18 cellular contexts compared by ENCODE assay signal in genomic region chr5:157821405-157821804, GRCh38. TPM values are rescaled to one million over a fixed set of nuclear protein-coding genes. Genes with fewer than 3 reads are reported as not detected.
DNase-seq lines count a peak whose midpoint lies in the region; ATAC-seq, FAIRE-seq and TF ChIP-seq lines count a peak whose summit lies in the region.
"Had no signal": no experiment of that assay in that cellular context is flagged by ENCODE, and none has a peak within 500 bp of the region (broad histone marks: within the 10 kb centered on the region; RNA-seq: fewer than 3 reads in every experiment).

No MANE protein-coding gene starts in this region.

- no peaks in the 10 kb centered on the region for H3K27me3 ChIP-seq in astrocyte (ENCODE audit: insufficient read depth, low read length)
- H3K27me3 ChIP-seq in rectal smooth muscle tissue (ENCODE audit: control insufficient read depth, insufficient read depth, low read length), result no peaks in the 10 kb centered on the region
- H3K27me3 ChIP-seq: BLaER1 treated with 17β-estradiol and CSF1 and Interleukin-3, amounts not matched to agents 10 nM and 100 nM; ovary; tibial nerve had no signal

- H3K36me3 ChIP-seq in HEK293 (ENCODE audit: control insufficient read depth in 2 of 2, insufficient read depth in 1 of 2, low read length in 2 of 2) (peaks cover 0 to 2% of the 10 kb centered on the region in 2 experiments; a peak in 1 of 3 replicates), astrocyte (ENCODE audit: insufficient read depth, low read length) (no peaks in the 10 kb centered on the region), rectal smooth muscle tissue (ENCODE audit: control insufficient read depth, insufficient read depth, low read length) (no peaks in the 10 kb centered on the region)
- H3K36me3 ChIP-seq: ovary, tibial nerve had no signal

- no peak overlapping the region for H3K4me2 ChIP-seq in astrocyte (ENCODE audit: low read length)
- H3K4me2 ChIP-seq: BLaER1 treated with 17β-estradiol and CSF1 and Interleukin-3, amounts not matched to agents 10 nM and 100 nM had no signal

- FAIRE-seq in astrocyte (lab: Jason Lieb, UNC), result no peak

- no peak for DNase-seq in activated CD4-positive, CD25-positive, alpha-beta regulatory T cell (lab: John Stamatoyannopoulos, UW)
- DNase-seq in astrocyte (ENCODE audit: low read depth), result no peak
- no peak for DNase-seq in NCI-H345 treated with DMSO at 0.1 percent for 48 hours (lab: John Stamatoyannopoulos, UW; ENCODE audit: unreplicated experiment)
- DNase-seq in NOMO-1 (lab: John Stamatoyannopoulos, UW; ENCODE audit: unreplicated experiment in 2 of 2), result no peak
- no peak for DNase-seq in ecto neural progenitor cell (ENCODE audit: low spot score)
- DNase-seq: activated CD4-positive, alpha-beta T cell treated with anti-CD3 and anti-CD28 coated beads for 1 hour; activated CD8-positive, alpha-beta memory T cell treated with anti-CD3 and anti-CD28 coated beads, Interleukin-2, amount 50 U/mL, for 4 hours; DND-41 had no signal

- H3K9me3 ChIP-seq in HEK293 (ENCODE audit: control insufficient read depth, insufficient read depth, low read depth, low read length), result no peaks in the 10 kb centered on the region
- no peaks in the 10 kb centered on the region for H3K9me3 ChIP-seq in astrocyte (ENCODE audit: insufficient read depth, low read depth, low read length)
- H3K9me3 ChIP-seq: ovary, tibial nerve had no signal

- TF ChIP-seq CTCF in HEK293 (tag by site-specific recombination; IDR thresholded peaks at IDR 0.05) (no peak), astrocyte (IDR thresholded peaks at IDR 0.05; ENCODE audit: insufficient read depth, low read depth, low read length) (no peak)

- H3K9ac ChIP-seq in astrocyte (ENCODE audit: low read length) (no peak overlapping the region), rectal smooth muscle tissue (ENCODE audit: low read length) (no peak overlapping the region)
- H3K9ac ChIP-seq: BLaER1 treated with 17β-estradiol and CSF1 and Interleukin-3, amounts not matched to agents 10 nM and 100 nM had no signal

- POLR2A ChIA-PET in HEK293 (lab: Yijun Ruan, JAX), result no interaction called here

- no peak overlapping the region for H2AFZ ChIP-seq in astrocyte (ENCODE audit: low read depth, low read length)

- peaks cover 95% of the 10 kb centered on the region for H3K79me2 ChIP-seq in astrocyte (ENCODE audit: insufficient read depth, low read length)

- CTCF ChIA-PET in HEK293 (lab: Yijun Ruan, JAX), result no interaction called here

- H3K4me1 ChIP-seq in HEK293 (ENCODE audit: control insufficient read depth, insufficient read depth, low read length) (peaks cover 12% of the 10 kb centered on the region), astrocyte (ENCODE audit: insufficient read depth, low read length) (no peaks in the 10 kb centered on the region), rectal smooth muscle tissue (ENCODE audit: control insufficient read depth, insufficient read depth, low read length) (peaks cover 18% of the 10 kb centered on the region)

- H3K4me1 Mint-ChIP-seq in astrocyte (ENCODE audit: low read depth, unreplicated experiment), result peaks cover 29% of the 10 kb centered on the region

- no peaks in the 10 kb centered on the region for H3K36me3 Mint-ChIP-seq in astrocyte (ENCODE audit: low read depth, unreplicated experiment)

- no peaks in the 10 kb centered on the region for H3K27me3 Mint-ChIP-seq in astrocyte (ENCODE audit: low read depth, unreplicated experiment)
- H3K27me3 Mint-ChIP-seq: central memory CD8-positive, alpha-beta T cell; effector memory CD8-positive, alpha-beta T cell had no signal

- no peak overlapping the region for H3K27ac ChIP-seq in HEK293 (ENCODE audit: extremely low read depth, low read depth, low read length)
- H3K27ac ChIP-seq in astrocyte (ENCODE audit: low read depth, low read length), result no peak overlapping the region
- peak overlapping the region; percentile 37 for H3K27ac ChIP-seq in rectal smooth muscle tissue (ENCODE audit: low read depth, low read length)
- H3K27ac ChIP-seq: 22Rv1; BLaER1 treated with 17β-estradiol and CSF1 and Interleukin-3, amounts not matched to agents 10 nM and 100 nM; ovary; RWPE1; tibial nerve had no signal

- H3K4me3 Mint-ChIP-seq in astrocyte (ENCODE audit: unreplicated experiment), result no peak overlapping the region
- H3K4me3 Mint-ChIP-seq: central memory CD8-positive, alpha-beta T cell; effector memory CD8-positive, alpha-beta T cell had no signal

- H3K27ac Mint-ChIP-seq in astrocyte (ENCODE audit: unreplicated experiment), result peak overlapping the region; percentile 30

- H3K9me3 Mint-ChIP-seq in astrocyte (ENCODE audit: unreplicated experiment), result no peaks in the 10 kb centered on the region
- H3K9me3 Mint-ChIP-seq: central memory CD8-positive, alpha-beta T cell; effector memory CD8-positive, alpha-beta T cell had no signal

- peak; percentile 42 to 53 for ATAC-seq in activated CD4-positive, CD25-positive, alpha-beta regulatory T cell treated with anti-CD3 and anti-CD28 coated beads, Interleukin-2, amount 50 U/mL, for 24 hours

- H4K20me1 ChIP-seq in astrocyte (ENCODE audit: insufficient read depth, low read length), result peaks cover 93% of the 10 kb centered on the region

- H3K4me3 ChIP-seq in HEK293 (ENCODE audit: low read depth, low read length), result no peak overlapping the region
- no peak overlapping the region for H3K4me3 ChIP-seq in astrocyte (ENCODE audit: insufficient read depth, low read depth, low read length)
- H3K4me3 ChIP-seq in rectal smooth muscle tissue (ENCODE audit: low read length), result no peak overlapping the region
- H3K4me3 ChIP-seq: BLaER1 treated with 17β-estradiol and CSF1 and Interleukin-3, amounts not matched to agents 10 nM and 100 nM; ovary; tibial nerve had no signal

TF ChIP-seq in HEK293, 187 proteins besides CTCF, POLR2A, EP300 and RAD21:
- TF ChIP-seq PRDM1 (tag by site-specific recombination; IDR thresholded peaks at IDR 0.05) (peak; percentile 40; the same call in 1 of the 2 replicates), ZNF623 (tag by site-specific recombination; IDR thresholded peaks at IDR 0.05) (no peak)

RNA-seq across cellular contexts. Expression of gene CLINT1, which starts 37.5 kb away (rescaled TPM):
- total RNA-seq in astrocyte, result 96.2 and 100 TPM in 2 replicates
